28 cellular contexts compared by ENCODE assay signal in the genomic region with DNA sequence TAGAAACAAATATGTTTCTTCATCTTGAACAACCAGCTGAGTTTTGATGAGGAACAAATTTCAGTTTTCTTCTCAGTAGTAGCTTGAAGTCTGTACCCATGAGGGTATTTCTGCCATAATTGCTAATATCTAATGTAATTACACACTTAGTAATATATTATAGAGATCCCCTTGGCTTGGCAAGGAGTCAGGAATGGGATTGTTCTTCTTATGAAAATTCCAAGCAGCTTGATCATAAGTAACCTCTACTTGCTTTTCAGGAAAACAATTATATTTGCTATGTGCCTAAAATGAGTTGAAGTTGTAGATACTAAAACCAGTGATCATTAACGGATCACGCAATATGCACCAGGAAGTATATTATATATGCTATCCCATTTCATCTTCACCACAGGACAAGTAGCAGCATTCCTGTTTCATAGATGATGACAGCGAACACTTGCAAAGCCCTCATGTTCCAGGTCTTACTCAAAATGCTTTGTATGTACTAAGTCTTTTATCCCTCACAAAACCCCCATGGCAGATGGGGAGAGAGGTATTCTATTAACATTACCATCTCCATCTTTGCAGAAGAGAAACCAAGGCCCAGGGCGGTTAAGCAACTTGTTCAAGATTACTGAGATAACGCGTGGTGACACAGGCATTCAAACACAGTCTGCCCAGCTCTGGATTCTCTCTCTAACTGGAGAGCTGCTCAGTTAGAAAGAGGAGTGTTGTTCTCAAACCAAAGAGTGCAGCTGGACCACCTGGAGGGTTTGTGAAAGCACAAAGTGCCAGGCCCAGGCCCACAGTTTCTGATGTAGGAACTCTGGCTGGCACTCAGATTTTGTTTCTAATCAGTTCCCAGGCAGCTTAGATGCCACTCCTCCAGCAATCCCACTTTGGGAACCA. TPM values are rescaled to one million over a fixed set of nuclear protein-coding genes. Genes with fewer than 3 reads are reported as not detected.
DNase-seq lines count a peak whose midpoint lies in the region; ATAC-seq and TF ChIP-seq lines count a peak whose summit lies in the region.
"Had no signal": no experiment of that assay in that cellular context is flagged by ENCODE, and none has a peak within 500 bp of the region (broad histone marks: within the 10 kb centered on the region; RNA-seq: fewer than 3 reads in every experiment).

No MANE protein-coding gene starts in this region.

- no peak for TF ChIP-seq RAD21 in SK-N-SH (IDR thresholded peaks at IDR 0.05; ENCODE audit: low read length)

- H3K4me3 ChIP-seq in SK-N-SH (ENCODE audit: low read depth in 2 of 2, low read length in 1 of 2) (no peak overlapping the region), PC-3 (ENCODE audit: low read length) (no peak overlapping the region), WERI-Rb-1 (ENCODE audit: low read depth, low read length) (no peak overlapping the region)
- H3K4me3 ChIP-seq: BLaER1 treated with 17β-estradiol and CSF1 and Interleukin-3, amounts not matched to agents 10 nM and 100 nM; MG63; SK-N-MC had no signal

- no TSS peak for BruUV-seq in PC-3 (replicated peaks; lab: Mats Ljungman, UMichigan)

- H3K9me2 ChIP-seq in SK-N-SH (no peaks in the 10 kb centered on the region), PC-3 (replicated peaks; ENCODE audit: low read length) (no peaks in the 10 kb centered on the region)

- no peaks in the 10 kb centered on the region for H3K9me3 ChIP-seq in SK-N-SH
- no peaks in the 10 kb centered on the region for H3K9me3 ChIP-seq in PC-3 (ENCODE audit: low read length)
- H3K9me3 ChIP-seq in WERI-Rb-1 (ENCODE audit: severe bottlenecking) = no peaks in the 10 kb centered on the region
- H3K9me3 ChIP-seq: BLaER1 treated with 17β-estradiol and CSF1 and Interleukin-3, amounts not matched to agents 10 nM and 100 nM; MG63 had no signal

- H2AFZ ChIP-seq in SK-N-SH (ENCODE audit: low read depth) (no peak overlapping the region), PC-3 (ENCODE audit: low read length) (no peak overlapping the region)

- H3K9ac ChIP-seq in SK-N-SH (no peak overlapping the region), PC-3 (ENCODE audit: low read length) (no peak overlapping the region)
- H3K9ac ChIP-seq: BLaER1 treated with 17β-estradiol and CSF1 and Interleukin-3, amounts not matched to agents 10 nM and 100 nM had no signal

- DNase-seq in SK-N-SH (no peak), PC-3 (peak; percentile 63), kidney tubule cell (ENCODE audit: low spot score) (peak; percentile 68), HEK293T (ENCODE audit: extremely low spot score) (no peak), WERI-Rb-1 (no peak)
- DNase-seq in activated naive CD8-positive, alpha-beta T cell treated with anti-CD3 and anti-CD28 coated beads for 36 hours = no peak
- DNase-seq: AML-193; CD4-positive, alpha-beta T cell; DMS79; H7; KBM-7; MG63; NCI-H1417; NCI-H1694; NCI-H2029 treated with DMSO at 0.1 percent for 48 hours; NCI-H2171; NCI-H446 treated with DMSO at 0.1 percent for 48 hours; NCI-H526; NCI-H82; SIG-M5; T-helper 2 cell had no signal

- no peaks in the 10 kb centered on the region for H3F3A ChIP-seq in SK-N-SH (replicated peaks; ENCODE audit: insufficient read depth)
- no peaks in the 10 kb centered on the region for H3F3A ChIP-seq in PC-3 (ENCODE audit: low read length, unreplicated experiment)

- H3K27ac Mint-ChIP-seq in activated naive CD8-positive, alpha-beta T cell treated with anti-CD3 and anti-CD28 coated beads for 36 hours = no peak overlapping the region
- H3K27ac Mint-ChIP-seq: CD4-positive, alpha-beta T cell had no signal

- H3K4me3 Mint-ChIP-seq in activated naive CD8-positive, alpha-beta T cell treated with anti-CD3 and anti-CD28 coated beads for 36 hours = no peak overlapping the region
- H3K4me3 Mint-ChIP-seq: CD4-positive, alpha-beta T cell had no signal

- no peaks in the 10 kb centered on the region for H3K27me3 Mint-ChIP-seq in activated naive CD8-positive, alpha-beta T cell treated with anti-CD3 and anti-CD28 coated beads for 36 hours
- H3K27me3 Mint-ChIP-seq: CD4-positive, alpha-beta T cell had no signal

- H3K27ac ChIP-seq in SK-N-SH (ENCODE audit: low read depth in 2 of 2, low read length in 1 of 2) (no peak overlapping the region), PC-3 (ENCODE audit: low read length) (no peak overlapping the region), WERI-Rb-1 (no peak overlapping the region)
- H3K27ac ChIP-seq: BLaER1 treated with 17β-estradiol and CSF1 and Interleukin-3, amounts not matched to agents 10 nM and 100 nM; SK-N-MC had no signal

- H3K36me3 Mint-ChIP-seq in activated naive CD8-positive, alpha-beta T cell treated with anti-CD3 and anti-CD28 coated beads for 36 hours = no peaks in the 10 kb centered on the region

- no peaks in the 10 kb centered on the region for H3K36me3 ChIP-seq in SK-N-SH (replicated peaks in 1 of 2; ENCODE audit: control insufficient read depth in 1 of 2, insufficient read depth in 2 of 2, low read length in 1 of 2)
- no peaks in the 10 kb centered on the region for H3K36me3 ChIP-seq in PC-3 (ENCODE audit: low read depth, low read length)
- no peaks in the 10 kb centered on the region for H3K36me3 ChIP-seq in WERI-Rb-1
- H3K36me3 ChIP-seq: BLaER1 treated with 17β-estradiol and CSF1 and Interleukin-3, amounts not matched to agents 10 nM and 100 nM; MG63 had no signal

- 60% methylated on average over 6 of the region's 6 CpGs for WGBS in SK-N-SH (ENCODE audit: low lambda C conversion rate)

- H3K4me2 ChIP-seq in SK-N-SH (no peak overlapping the region), PC-3 (ENCODE audit: low read length) (no peak overlapping the region)
- H3K4me2 ChIP-seq: BLaER1 treated with 17β-estradiol and CSF1 and Interleukin-3, amounts not matched to agents 10 nM and 100 nM had no signal

- no peak for TF ChIP-seq CTCF in SK-N-SH (IDR thresholded peaks at IDR 0.05)
- no peak for TF ChIP-seq CTCF in PC-3 (conservative IDR thresholded peaks at IDR 0.05; ENCODE audit: low read depth, low read length)
- TF ChIP-seq CTCF in WERI-Rb-1 (IDR thresholded peaks at IDR 0.05; ENCODE audit: low read depth, low read length) = no peak

- ATAC-seq in SK-N-SH treated with all-trans-retinoic acid at 6 μM for 48 hours (peak; percentile 59), PC-3 (no peak), GM19455 (IDR thresholded peaks at IDR 0.05; ENCODE audit: unreplicated experiment) (no peak)

- no peaks in the 10 kb centered on the region for H3K4me1 Mint-ChIP-seq in activated naive CD8-positive, alpha-beta T cell treated with anti-CD3 and anti-CD28 coated beads for 36 hours

- no peaks in the 10 kb centered on the region for H4K20me1 ChIP-seq in SK-N-SH (ENCODE audit: insufficient read depth)
- no peaks in the 10 kb centered on the region for H4K20me1 ChIP-seq in PC-3 (ENCODE audit: low read length)
- H4K20me1 ChIP-seq: BLaER1 treated with 17β-estradiol and CSF1 and Interleukin-3, amounts not matched to agents 10 nM and 100 nM had no signal

- intact Hi-C loops in PC-3 (cut with micrococcal nuclease) = loop anchor here (10.0 kb wide), 1 partner anchor 150 kb away; no protein-coding TSS in a partner anchor

- no peaks in the 10 kb centered on the region for H3K79me2 ChIP-seq in SK-N-SH (ENCODE audit: insufficient read depth)
- no peaks in the 10 kb centered on the region for H3K79me2 ChIP-seq in PC-3 (ENCODE audit: low read length)

- CTCF ChIA-PET in SK-N-SH (lab: Yijun Ruan, JAX) (no interaction called here), PC-3 (lab: Charles Lee) (no interaction called here), HEK293T (lab: Yijun Ruan, JAX) (no interaction called here)

- no peak for TF ChIP-seq EP300 in SK-N-SH (IDR thresholded peaks at IDR 0.05; ENCODE audit: borderline replicate concordance in 1 of 2, low read depth in 1 of 2, low read length in 1 of 2)

- peaks cover 0 to 6% of the 10 kb centered on the region in 2 experiments; a peak in 1 of 4 replicates for H3K4me1 ChIP-seq in SK-N-SH (ENCODE audit: control insufficient read depth in 1 of 2, insufficient read depth in 2 of 2, low read depth in 1 of 2, low read length in 1 of 2)
- H3K4me1 ChIP-seq in PC-3 (ENCODE audit: insufficient read depth, low read length) = peaks cover 17% of the 10 kb centered on the region

- POLR2A ChIA-PET in SK-N-SH (lab: Yijun Ruan, JAX) (no interaction called here), PC-3 (lab: Charles Lee; ENCODE audit: unreplicated experiment) (no interaction called here), HEK293T (lab: Yijun Ruan, JAX) (no interaction called here)

- H3K27me3 ChIP-seq in SK-N-SH (ENCODE audit: insufficient read depth) (no peaks in the 10 kb centered on the region), PC-3 (ENCODE audit: low read length) (no peaks in the 10 kb centered on the region), WERI-Rb-1 (ENCODE audit: insufficient read depth, low read depth, severe bottlenecking) (peaks cover 86% of the 10 kb centered on the region)
- H3K27me3 ChIP-seq: BLaER1 treated with 17β-estradiol and CSF1 and Interleukin-3, amounts not matched to agents 10 nM and 100 nM; MG63 had no signal

- H3K9me3 Mint-ChIP-seq in activated naive CD8-positive, alpha-beta T cell treated with anti-CD3 and anti-CD28 coated beads for 36 hours = no peaks in the 10 kb centered on the region
- H3K9me3 Mint-ChIP-seq: CD4-positive, alpha-beta T cell had no signal

TF ChIP-seq in SK-N-SH treated with all-trans-retinoic acid at 6 μM for 48 hours, 23 proteins besides CTCF, POLR2A, EP300 and RAD21:
- TF ChIP-seq ISL1 (CRISPR knock-in tag; IDR thresholded peaks at IDR 0.05) = peak; percentile 66
- TF ChIP-seq ZNF70 (CRISPR knock-in tag; IDR thresholded peaks at IDR 0.05) = no peak

TF ChIP-seq in SK-N-SH, 30 proteins besides CTCF, POLR2A, EP300 and RAD21:
- TF ChIP-seq GABPA (IDR thresholded peaks at IDR 0.05; ENCODE audit: low read depth) (no peak), JUND (IDR thresholded peaks at IDR 0.05) (no peak), ELF1 (IDR thresholded peaks at IDR 0.05) (no peak), TCF12 (IDR thresholded peaks at IDR 0.05) (no peak), RCOR1 (IDR thresholded peaks at IDR 0.05; ENCODE audit: low read length) (no peak), GATA2 (CRISPR knock-in tag; IDR thresholded peaks at IDR 0.05) (no peak), SMC3 (IDR thresholded peaks at IDR 0.05; ENCODE audit: low read depth, low read length) (no peak)
TF ChIP-seq in SK-N-SH: peak in this region for 0.

TF ChIP-seq in HEK293T, 16 proteins besides CTCF, POLR2A, EP300 and RAD21:
- TF ChIP-seq HDGF (IDR thresholded peaks at IDR 0.05; ENCODE audit: borderline replicate concordance) = no peak
- TF ChIP-seq FOXK2 (IDR thresholded peaks at IDR 0.05) = no peak
- TF ChIP-seq ZNF384 (IDR thresholded peaks at IDR 0.05) = no peak
- no peak for TF ChIP-seq SP1 (IDR thresholded peaks at IDR 0.05)

RNA-seq across cellular contexts. Expression of gene RGPD4, which starts 21.8 kb away (rescaled TPM):
- 0.02 TPM in 1 of 2 replicates, not detected in the other for polyA plus RNA-seq in SK-N-SH (2012; rRNA removed)
- 0.01 TPM in 1 of 2 replicates, not detected in the other for polyA plus RNA-seq in SK-N-SH (2012; cell fraction: cytosol; rRNA removed)
- not detected in 2 replicates for polyA plus RNA-seq in SK-N-SH (2012; cell fraction: nucleus; rRNA removed)
- total RNA-seq in PC-3 (2014; rRNA removed) = not detected in 2 replicates
- under 1 TPM; 0.64 to 0.87 TPM for total RNA-seq in activated naive CD8-positive, alpha-beta T cell treated with anti-CD3 and anti-CD28 coated beads for 36 hours
- total RNA-seq: H7, LHCN-M2, OCI-LY7 had no signal
- polyA plus RNA-seq: AG04450 had no signal

Comparison
In these comparisons a context has a peak if more than half of its experiments do, and no peak if none do; other contexts are left out.
1. DNase-seq: peak in PC-3 (single experiment) and kidney tubule cell (single experiment); none in SK-N-SH (single experiment), HEK293T (single experiment), WERI-Rb-1 (single experiment) and activated naive CD8-positive, alpha-beta T cell treated with anti-CD3 and anti-CD28 coated beads for 36 hours (single experiment).